ENCODE assay signal across 1 cellular context in genomic region chr3:179067839-179068238, GRCh38.
TF ChIP-seq lines count a peak whose summit lies in the region.

No MANE protein-coding gene starts in this region.

TF ChIP-seq in GM12878, 131 proteins besides CTCF, POLR2A, EP300 and RAD21 (continued from another document):
- TF ChIP-seq RELA (IDR thresholded peaks at IDR 0.05; ENCODE audit: borderline replicate concordance, partially characterized antibody) (no peak), ZSCAN29 (IDR thresholded peaks at IDR 0.05) (no peak)
